ENCODE assay signal across 8 cellular contexts in genomic region chr14:24216345-24216699, GRCh38. TPM values are rescaled to one million over a fixed set of nuclear protein-coding genes. Genes with fewer than 3 reads are reported as not detected.
DNase-seq lines count a peak whose midpoint lies in the region; ATAC-seq, FAIRE-seq and TF ChIP-seq lines count a peak whose summit lies in the region.

No MANE protein-coding gene starts in this region.

- H3K4me1 Mint-ChIP-seq in nephron = peaks cover 28% of the 10 kb centered on the region

- in situ Hi-C loops in K562 (cut with MboI) = no loop called here

- H3K4me3 ChIP-seq in ACC112 (ENCODE audit: low read depth, low read length) (peak overlapping the region; percentile 94), HUES48 (ENCODE audit: low read depth, low read length) (peak overlapping the region; percentile 97; the same call in 1 of the 2 replicates), K562 (no peak overlapping the region)

- H3K27me3 ChIP-seq in ACC112 (ENCODE audit: insufficient read depth, low read length) (no peaks in the 10 kb centered on the region), HUES48 (ENCODE audit: control insufficient read depth, insufficient read depth, low read length) (no peaks in the 10 kb centered on the region), K562 (ENCODE audit: control insufficient read depth in 2 of 2, insufficient read depth in 2 of 2, low read length in 2 of 2) (no peaks in the 10 kb centered on the region)

- DNase-seq in K562 (ENCODE audit: extremely low read depth in 1 of 4, low spot score in 3 of 4) (no peak), DMS53 treated with DMSO at 0.1 percent for 48 hours (lab: John Stamatoyannopoulos, UW; ENCODE audit: unreplicated experiment) (no peak)
- DNase-seq in stimulated activated CD4-positive, alpha-beta T cell treated with anti-CD3 and anti-CD28 coated beads, Interleukin-12 subunit alpha, Interleukin-12 subunit beta, amount 100 ng/mL, for 4 hours = no peak

- 52% methylated on average over 2 of the region's 2 CpGs for WGBS in K562 (ENCODE audit: insufficient coverage, low coverage, missing lambda C conversion rate)

- H3K4me1 ChIP-seq in ACC112 (ENCODE audit: control insufficient read depth, insufficient read depth, low read length, unreplicated experiment) = peaks cover 10% of the 10 kb centered on the region
- H3K4me1 ChIP-seq in HUES48 (ENCODE audit: control insufficient read depth, insufficient read depth, low read length) = peaks cover 5% of the 10 kb centered on the region
- H3K4me1 ChIP-seq in K562 (replicated peaks in 1 of 2; ENCODE audit: control insufficient read depth in 2 of 2, insufficient read depth in 2 of 2, low read length in 2 of 2) = peaks cover 4 to 11% of the 10 kb centered on the region in 2 experiments; a peak in 4 of 5 replicates

- H3K4me2 ChIP-seq in K562 (ENCODE audit: insufficient read depth, low read length) = peak overlapping the region; percentile 95; the same call in 1 of the 2 replicates

- H3K4me3 Mint-ChIP-seq in nephron = peak overlapping the region; percentile 89 to 97 (median 90)

- no peak overlapping the region for H3K9ac ChIP-seq in HUES48 (ENCODE audit: low read depth, low read length)
- H3K9ac ChIP-seq in K562 (ENCODE audit: insufficient read depth in 1 of 2, low read depth in 2 of 2, low read length in 2 of 2) = no peak overlapping the region

- no peaks in the 10 kb centered on the region for H3K9me3 Mint-ChIP-seq in nephron

- no peak for TF ChIP-seq CTCF in K562 (IDR thresholded peaks at IDR 0.05 in 2 of 3, conservative IDR thresholded peaks at IDR 0.05 in 1 of 3; ENCODE audit: insufficient read depth in 2 of 3, low read depth in 1 of 3, low read length in 3 of 3)
- no peak for TF ChIP-seq CTCF in nephron (IDR thresholded peaks at IDR 0.05; ENCODE audit: unreplicated experiment in 3 of 3)

- H3K27ac ChIP-seq in ACC112 (ENCODE audit: low read depth, low read length) = peak overlapping the region; percentile 20
- H3K27ac ChIP-seq in HUES48 (ENCODE audit: low read depth, low read length) = peak overlapping the region; percentile 11
- no peak overlapping the region for H3K27ac ChIP-seq in K562 (ENCODE audit: extremely low read depth, low read depth, low read length)

- H3K36me3 ChIP-seq in ACC112 (ENCODE audit: insufficient read depth, low read length) (no peaks in the 10 kb centered on the region), HUES48 (ENCODE audit: control insufficient read depth, insufficient read depth, low read length) (peaks cover 24% of the 10 kb centered on the region), K562 (ENCODE audit: control insufficient read depth, insufficient read depth, low read length) (peaks cover 22% of the 10 kb centered on the region; the same call in 2 of the 3 replicates)

- H3K79me2 ChIP-seq in ACC112 (ENCODE audit: control insufficient read depth, insufficient read depth, low read length, unreplicated experiment) (peaks cover 27% of the 10 kb centered on the region), K562 (ENCODE audit: control insufficient read depth, insufficient read depth, low read length) (peaks cover 28% of the 10 kb centered on the region)

- H3K27ac Mint-ChIP-seq in nephron = peak overlapping the region; percentile 91 to 98 (median 92)

- ATAC-seq in K562 (no peak), GM21717 (IDR thresholded peaks at IDR 0.05; ENCODE audit: unreplicated experiment) (no peak), HG03571 (IDR thresholded peaks at IDR 0.05; ENCODE audit: unreplicated experiment) (no peak)

- no peak for TF ChIP-seq RAD21 in K562 (CRISPR knock-in tag; conservative IDR thresholded peaks at IDR 0.05 in 1 of 2, IDR thresholded peaks at IDR 0.05 in 1 of 2)

- no peaks in the 10 kb centered on the region for H3K27me3 Mint-ChIP-seq in nephron (ENCODE audit: low read depth)

- peaks cover 16% of the 10 kb centered on the region for H3K36me3 Mint-ChIP-seq in nephron (ENCODE audit: low read depth)

- BruUV-seq in K562 (replicated peaks; lab: Mats Ljungman, UMichigan) = no TSS peak

- H3K9me3 ChIP-seq in HUES48 (ENCODE audit: control insufficient read depth, insufficient read depth, low read length) = no peaks in the 10 kb centered on the region
- no peaks in the 10 kb centered on the region for H3K9me3 ChIP-seq in K562 (replicated peaks; ENCODE audit: control insufficient read depth, insufficient read depth, low read depth, low read length)

- CTCF ChIA-PET in K562 (lab: Yijun Ruan, JAX; ENCODE audit: low intra/inter-chr PET ratio) = interaction anchor here (1.3 kb wide), 1 partner anchor 80 kb away, joined by 4 read pairs; no protein-coding TSS in a partner anchor

- TF ChIP-seq EP300 in K562 (IDR thresholded peaks at IDR 0.05; ENCODE audit: low read length) = no peak

- H3K9me1 ChIP-seq in K562 (ENCODE audit: control insufficient read depth, insufficient read depth, low read length) = no peaks in the 10 kb centered on the region

- TF ChIP-seq POLR2A in K562 (conservative IDR thresholded peaks at IDR 0.05) = no peak

- no peaks in the 10 kb centered on the region for H4K20me1 ChIP-seq in K562 (replicated peaks; ENCODE audit: control insufficient read depth, insufficient read depth, low read length)

- intact Hi-C loops in K562 (cut with micrococcal nuclease) = loop anchor here (1.0 to 2.0 kb wide), 2 partner anchors 16 to 81 kb away; partner anchors contain the start of genes GMPR2 and NEDD8

- H2AFZ ChIP-seq in ACC112 (ENCODE audit: low read length, unreplicated experiment) (no peak overlapping the region), K562 (ENCODE audit: low read depth, low read length) (no peak overlapping the region)

- no peak for FAIRE-seq in K562 (lab: Jason Lieb, UNC)

- POLR2A ChIA-PET in K562 (lab: Yijun Ruan, JAX) = interaction anchor here (1.0 to 3.6 kb wide), 4 partner anchors 9 to 26 kb away, joined by 3 to 21 read pairs (median 5); partner anchors contain the start of genes TINF2 and TM9SF1

RNA-seq across cellular contexts. Expression of gene MDP1, which starts 0.5 kb away (rescaled TPM):
- 3.0 and 11.2 TPM in 2 replicates for total RNA-seq in K562 (2011; cell fraction: chromatin; rRNA removed; ENCODE audit: low replicate concordance)
- 8.7 and 9.2 TPM in 2 replicates for total RNA-seq in K562 (2011; cell fraction: nucleolus; rRNA removed)
- total RNA-seq in K562 (2011; cell fraction: nucleoplasm; rRNA removed) = 3.9 and 5.9 TPM in 2 replicates
- total RNA-seq in K562 (2014; rRNA removed) = 2.7 and 6.8 TPM in 2 replicates
- total RNA-seq in K562 (2014; rRNA removed; fragmentation: Illumina TruSeq; extraction: Trizol) = 8.9 and 11.0 TPM in 2 replicates
- 7.8 and 8.5 TPM in 2 replicates for total RNA-seq in K562 (2015; rRNA removed; fragmentation: Illumina TruSeq; extraction: Trizol)
- 10.5 and 11.0 TPM in 2 replicates for total RNA-seq in K562 (2021)
- 11.6 and 12.6 TPM in 2 replicates for polyA plus RNA-seq in K562 (2011; rRNA removed)
- polyA plus RNA-seq in K562 (2011; cell fraction: cytosol; rRNA removed) = 9.7 and 12.9 TPM in 2 replicates
- polyA plus RNA-seq in K562 (2011; cell fraction: nucleus; rRNA removed) = 12.8 and 15.2 TPM in 2 replicates
- polyA plus RNA-seq in K562 (2012) = 9.3 and 11.2 TPM in 2 replicates
- 9.1 and 10.1 TPM in 2 replicates for polyA plus RNA-seq in K562 (2014; fragmentation: Illumina TruSeq; extraction: Trizol)
- polyA plus RNA-seq in K562 (2014; fragmentation: Nextera tagmentation; extraction: Ambion mirVana) = 10 to 100 TPM; 27.2 to 29.6 TPM
- polyA plus RNA-seq in K562 (2014; rRNA removed) = 11.9 and 15.3 TPM in 2 replicates
- polyA minus RNA-seq in K562 (2011; rRNA and poly(A)+ RNA removed) = 1.8 and 4.2 TPM in 2 replicates
- polyA minus RNA-seq in K562 (2011; cell fraction: cytosol; rRNA and poly(A)+ RNA removed) = 1.7 and 3.4 TPM in 2 replicates
- polyA minus RNA-seq in K562 (2011; cell fraction: nucleus; rRNA and poly(A)+ RNA removed) = 5.8 and 6.0 TPM in 2 replicates

RNA-seq across cellular contexts. Expression of gene CHMP4A, which starts 3.0 kb away (rescaled TPM):
- 40.8 and 43.4 TPM in 2 replicates for total RNA-seq in K562 (2011; cell fraction: chromatin; rRNA removed; ENCODE audit: low replicate concordance)
- 10.3 and 14.2 TPM in 2 replicates for total RNA-seq in K562 (2011; cell fraction: nucleolus; rRNA removed)
- 21.1 and 24.1 TPM in 2 replicates for total RNA-seq in K562 (2011; cell fraction: nucleoplasm; rRNA removed)
- 52.5 and 52.7 TPM in 2 replicates for total RNA-seq in K562 (2014; rRNA removed)
- 37.6 and 41.5 TPM in 2 replicates for total RNA-seq in K562 (2014; rRNA removed; fragmentation: Illumina TruSeq; extraction: Trizol)
- 37.2 and 38.7 TPM in 2 replicates for total RNA-seq in K562 (2015; rRNA removed; fragmentation: Illumina TruSeq; extraction: Trizol)
- total RNA-seq in K562 (2021) = 25.7 and 28.8 TPM in 2 replicates
- polyA plus RNA-seq in K562 (2011; rRNA removed) = 36.1 and 50.5 TPM in 2 replicates
- 25.1 and 73.5 TPM in 2 replicates for polyA plus RNA-seq in K562 (2011; cell fraction: cytosol; rRNA removed)
- polyA plus RNA-seq in K562 (2011; cell fraction: nucleus; rRNA removed) = 14.6 and 17.5 TPM in 2 replicates
- 67.8 and 71.0 TPM in 2 replicates for polyA plus RNA-seq in K562 (2012)
- polyA plus RNA-seq in K562 (2014; fragmentation: Illumina TruSeq; extraction: Trizol) = 77.2 and 88.9 TPM in 2 replicates
- polyA plus RNA-seq in K562 (2014; fragmentation: Nextera tagmentation; extraction: Ambion mirVana) = 100 to 1,000 TPM in 1 of 2 experiments, 10 to 100 TPM in 1; 91.4 to 104 TPM
- polyA plus RNA-seq in K562 (2014; rRNA removed) = 77.0 and 84.5 TPM in 2 replicates
- 53.3 and 63.0 TPM in 2 replicates for polyA minus RNA-seq in K562 (2011; rRNA and poly(A)+ RNA removed)
- polyA minus RNA-seq in K562 (2011; cell fraction: cytosol; rRNA and poly(A)+ RNA removed) = 10.3 TPM in 2 replicates
- 3.5 and 7.1 TPM in 2 replicates for polyA minus RNA-seq in K562 (2011; cell fraction: nucleus; rRNA and poly(A)+ RNA removed)

RNA-seq across cellular contexts. Expression of gene TSSK4, which starts 10.8 kb away (rescaled TPM):
- total RNA-seq in K562 (2011; cell fraction: chromatin; rRNA removed; ENCODE audit: low replicate concordance) = 0.40 and 1.6 TPM in 2 replicates
- 0.26 and 1.7 TPM in 2 replicates for total RNA-seq in K562 (2011; cell fraction: nucleolus; rRNA removed)
- 1.6 and 3.0 TPM in 2 replicates for total RNA-seq in K562 (2011; cell fraction: nucleoplasm; rRNA removed)
- total RNA-seq in K562 (2014; rRNA removed) (not detected in 2 replicates), K562 (2014; rRNA removed; fragmentation: Illumina TruSeq; extraction: Trizol) (not detected in 2 replicates), K562 (2015; rRNA removed; fragmentation: Illumina TruSeq; extraction: Trizol) (0.15 TPM in 1 of 2 replicates, not detected in the other), K562 (2021) (not detected in 2 replicates)
- polyA plus RNA-seq in K562 (2011; rRNA removed) (not detected in 2 replicates), K562 (2014; fragmentation: Illumina TruSeq; extraction: Trizol) (not detected in 2 replicates), K562 (2014; fragmentation: Nextera tagmentation; extraction: Ambion mirVana) (under 1 TPM; 0.07 to 0.14 TPM), K562 (2014; rRNA removed) (not detected in 2 replicates)
- polyA plus RNA-seq in K562 (2011; cell fraction: cytosol; rRNA removed) = 0.04 TPM in 1 of 2 replicates, not detected in the other
- polyA plus RNA-seq in K562 (2011; cell fraction: nucleus; rRNA removed) = 0.14 and 0.35 TPM in 2 replicates
- polyA plus RNA-seq in K562 (2012) = 1.7 and 2.2 TPM in 2 replicates
- 0.27 and 0.95 TPM in 2 replicates for polyA minus RNA-seq in K562 (2011; rRNA and poly(A)+ RNA removed)
- not detected in 2 replicates for polyA minus RNA-seq in K562 (2011; cell fraction: cytosol; rRNA and poly(A)+ RNA removed)
- 0.54 and 0.67 TPM in 2 replicates for polyA minus RNA-seq in K562 (2011; cell fraction: nucleus; rRNA and poly(A)+ RNA removed)

RNA-seq across cellular contexts. Expression of gene NEDD8, which starts 15.8 kb away (rescaled TPM):
- 34.2 and 38.9 TPM in 2 replicates for total RNA-seq in K562 (2011; cell fraction: chromatin; rRNA removed; ENCODE audit: low replicate concordance)
- total RNA-seq in K562 (2011; cell fraction: nucleolus; rRNA removed) = 33.3 and 34.2 TPM in 2 replicates
- 51.0 and 88.3 TPM in 2 replicates for total RNA-seq in K562 (2011; cell fraction: nucleoplasm; rRNA removed)
- total RNA-seq in K562 (2014; rRNA removed) = 219 and 275 TPM in 2 replicates
- 260 and 291 TPM in 2 replicates for total RNA-seq in K562 (2014; rRNA removed; fragmentation: Illumina TruSeq; extraction: Trizol)
- total RNA-seq in K562 (2015; rRNA removed; fragmentation: Illumina TruSeq; extraction: Trizol) = 235 and 243 TPM in 2 replicates
- 139 and 142 TPM in 2 replicates for total RNA-seq in K562 (2021)
- 218 and 229 TPM in 2 replicates for polyA plus RNA-seq in K562 (2011; rRNA removed)
- 163 and 225 TPM in 2 replicates for polyA plus RNA-seq in K562 (2011; cell fraction: cytosol; rRNA removed)
- polyA plus RNA-seq in K562 (2011; cell fraction: nucleus; rRNA removed) = 74.2 and 117 TPM in 2 replicates
- polyA plus RNA-seq in K562 (2012) = 143 and 265 TPM in 2 replicates
- 225 and 233 TPM in 2 replicates for polyA plus RNA-seq in K562 (2014; fragmentation: Illumina TruSeq; extraction: Trizol)
- polyA plus RNA-seq in K562 (2014; fragmentation: Nextera tagmentation; extraction: Ambion mirVana) = 100 to 1,000 TPM; 628 to 691 TPM
- polyA plus RNA-seq in K562 (2014; rRNA removed) = 328 and 342 TPM in 2 replicates
- polyA minus RNA-seq in K562 (2011; rRNA and poly(A)+ RNA removed) = 115 and 124 TPM in 2 replicates
- 27.9 and 42.0 TPM in 2 replicates for polyA minus RNA-seq in K562 (2011; cell fraction: cytosol; rRNA and poly(A)+ RNA removed)
- polyA minus RNA-seq in K562 (2011; cell fraction: nucleus; rRNA and poly(A)+ RNA removed) = 14.8 and 24.7 TPM in 2 replicates

RNA-seq across cellular contexts. Expression of gene GMPR2, which starts 16.4 kb away (rescaled TPM):
- 55.4 and 58.6 TPM in 2 replicates for total RNA-seq in K562 (2011; cell fraction: chromatin; rRNA removed; ENCODE audit: low replicate concordance)
- 42.4 and 43.9 TPM in 2 replicates for total RNA-seq in K562 (2011; cell fraction: nucleolus; rRNA removed)
- total RNA-seq in K562 (2011; cell fraction: nucleoplasm; rRNA removed) = 34.0 and 44.4 TPM in 2 replicates
- total RNA-seq in K562 (2014; rRNA removed) (37.9 and 40.0 TPM in 2 replicates), K562 (2014; rRNA removed; fragmentation: Illumina TruSeq; extraction: Trizol) (35.9 and 38.7 TPM in 2 replicates), K562 (2015; rRNA removed; fragmentation: Illumina TruSeq; extraction: Trizol) (29.0 and 30.5 TPM in 2 replicates), K562 (2021) (32.6 and 35.2 TPM in 2 replicates)
- polyA plus RNA-seq in K562 (2011; rRNA removed) (36.3 and 44.1 TPM in 2 replicates), K562 (2014; fragmentation: Illumina TruSeq; extraction: Trizol) (38.8 and 40.5 TPM in 2 replicates), K562 (2014; fragmentation: Nextera tagmentation; extraction: Ambion mirVana) (10 to 100 TPM; 40.0 to 67.4 TPM), K562 (2014; rRNA removed) (26.4 and 28.4 TPM in 2 replicates)
- 24.1 and 39.4 TPM in 2 replicates for polyA plus RNA-seq in K562 (2011; cell fraction: cytosol; rRNA removed)
- 124 and 126 TPM in 2 replicates for polyA plus RNA-seq in K562 (2011; cell fraction: nucleus; rRNA removed)
- 44.7 and 62.7 TPM in 2 replicates for polyA plus RNA-seq in K562 (2012)
- polyA minus RNA-seq in K562 (2011; rRNA and poly(A)+ RNA removed) = 28.0 and 29.2 TPM in 2 replicates
- polyA minus RNA-seq in K562 (2011; cell fraction: cytosol; rRNA and poly(A)+ RNA removed) = 17.1 and 18.0 TPM in 2 replicates
- 26.5 and 46.5 TPM in 2 replicates for polyA minus RNA-seq in K562 (2011; cell fraction: nucleus; rRNA and poly(A)+ RNA removed)
